In the genomic region with DNA sequence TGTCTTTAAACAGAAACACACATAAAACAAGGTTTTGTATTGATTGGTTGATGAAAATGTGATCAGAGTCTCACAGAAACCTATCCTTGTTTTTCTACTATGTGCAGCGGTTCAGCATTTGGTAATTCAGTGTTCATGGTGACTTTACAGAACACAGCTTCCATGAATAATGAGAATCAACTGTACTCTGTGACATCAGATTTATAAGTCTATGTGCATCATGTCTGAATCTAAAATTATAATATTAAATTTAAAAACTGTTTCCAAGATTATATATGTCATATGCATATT, we compare ENCODE assay signal across 13 cellular contexts.
"Had no signal": no experiment of that assay in that cellular context is flagged by ENCODE, and none has a peak within 500 bp of the region (broad histone marks: within the 10 kb centered on the region; RNA-seq: fewer than 3 reads in every experiment).

No MANE protein-coding gene starts in this region.

- H3K36me3 ChIP-seq: ovary, tibial nerve, vagina had no signal

- H3K9me3 ChIP-seq: ovary, tibial nerve, vagina had no signal

- H3K4me3 ChIP-seq: ovary, tibial nerve, vagina had no signal

- ATAC-seq: activated T-helper 17 cell treated with anti-CD3 and anti-CD28 coated beads, Interleukin-2, amount 50 U/mL, for 72 hours; left colon; WTC11 had no signal

- H3K27ac ChIP-seq: ovary, tibial nerve, vagina had no signal

- DNase-seq: activated CD4-positive, alpha-beta T cell treated with anti-CD3 and anti-CD28 coated beads, Interleukin-2, amount 10 ng/mL, durations not matched to agents 24 days and 14 days; activated CD8-positive, alpha-beta memory T cell treated with anti-CD3 and anti-CD28 coated beads for 24 hours; activated naive CD4-positive, alpha-beta T cell treated with anti-CD3 and anti-CD28 coated beads, Interleukin-2, amount 10 ng/mL, durations not matched to agents 7 days and 5 days; amniotic stem cell; erythroblast; immature natural killer cell; left colon; ovary; small intestine had no signal

- H3K27me3 ChIP-seq: ovary, tibial nerve, vagina had no signal
